In the genomic region with DNA sequence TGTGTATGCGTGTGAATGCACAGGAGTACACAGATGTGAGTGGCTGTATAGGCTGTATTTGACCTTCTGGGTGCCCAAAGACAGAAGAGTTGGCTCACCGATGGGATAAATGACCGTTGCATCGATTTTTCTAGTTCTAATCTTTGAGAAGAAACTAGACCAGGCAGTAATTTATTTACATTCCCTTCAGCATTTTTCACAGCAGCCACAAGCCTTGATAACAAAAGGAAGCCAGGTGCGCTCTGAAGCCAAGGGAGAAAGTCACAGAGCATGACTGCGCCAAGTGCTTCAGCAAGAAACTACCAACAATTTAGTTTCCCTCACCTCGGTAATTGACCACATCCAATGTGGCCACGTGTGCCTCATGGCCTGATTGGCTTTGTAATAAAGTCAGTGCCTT, we compare ENCODE assay signal across 25 cellular contexts. TPM values are rescaled to one million over a fixed set of nuclear protein-coding genes. Genes with fewer than 3 reads are reported as not detected.
"Had no signal": no experiment of that assay in that cellular context is flagged by ENCODE, and none has a peak within 500 bp of the region (broad histone marks: within the 10 kb centered on the region; RNA-seq: fewer than 3 reads in every experiment).

No MANE protein-coding gene starts in this region.

- H3K4me3 ChIP-seq: gastroesophageal sphincter, heart left ventricle, left ventricle myocardium inferior, prostate gland, skin epidermis, suprapubic skin had no signal

- H3K27ac ChIP-seq: gastroesophageal sphincter, heart left ventricle, left ventricle myocardium inferior, prostate gland, skin epidermis, suprapubic skin had no signal

- H3K27me3 ChIP-seq: heart left ventricle, suprapubic skin had no signal

- H3K9me3 ChIP-seq: prostate gland, suprapubic skin had no signal

- H3K36me3 ChIP-seq: gastroesophageal sphincter, heart left ventricle, left ventricle myocardium inferior, prostate gland, suprapubic skin had no signal

- ATAC-seq: activated CD8-positive, alpha-beta T cell treated with anti-CD3 and anti-CD28 coated beads for 36 hours; activated naive CD8-positive, alpha-beta T cell treated with anti-CD3 and anti-CD28 coated beads, Interleukin-2, amount 50 U/mL, for 24 hours; esophagus mucosa; gastroesophageal sphincter; heart left ventricle; right cardiac atrium had no signal

- DNase-seq: activated CD4-positive, alpha-beta T cell treated with anti-CD3 and anti-CD28 coated beads, Interleukin-2, amount 10 ng/mL, durations not matched to agents 24 days and 14 days; activated CD4-positive, CD25-positive, alpha-beta regulatory T cell; activated CD8-positive, alpha-beta T cell treated with anti-CD3 and anti-CD28 coated beads for 36 hours; activated effector memory CD4-positive, alpha-beta T cell treated with Interleukin-2 at 50 U/mL for 16 hours; activated naive CD4-positive, alpha-beta T cell treated with anti-CD3 and anti-CD28 coated beads, Interleukin-2, amount 10 ng/mL, durations not matched to agents 7 days and 5 days; activated naive CD8-positive, alpha-beta T cell treated with anti-CD3 and anti-CD28 coated beads, Interleukin-2, amount 50 U/mL, for 24 hours; activated T-cell treated with anti-CD3 and anti-CD28 coated beads, Interleukin-2, amount 50 U/mL, for 48 hours; aorta; effector CD4-positive, alpha-beta T cell; heart left ventricle; immature natural killer cell; kidney glomerular epithelial cell; left ventricle myocardium inferior; mammary epithelial cell; naive B cell; right cardiac atrium; stimulated activated CD4-positive, alpha-beta T cell treated with anti-CD3 and anti-CD28 coated beads, Interleukin-15, amount 100 ng/mL, for 24 hours; stimulated activated CD4-positive, alpha-beta T cell treated with anti-CD3 and anti-CD28 coated beads, Interleukin-2, amount 100 ng/mL, for 48 hours; T-helper 1 cell; T-helper 9 cell had no signal

- H3K4me1 ChIP-seq: gastroesophageal sphincter, heart left ventricle, left ventricle myocardium inferior, prostate gland, suprapubic skin had no signal

RNA-seq across cellular contexts. Expression of a gene that starts 5.9 kb away (rescaled TPM):
- total RNA-seq: activated CD4-positive, alpha-beta T cell treated with anti-CD3 and anti-CD28 coated beads, Interleukin-2, amount 10 ng/mL, durations not matched to agents 24 days and 14 days; activated CD8-positive, alpha-beta T cell treated with anti-CD3 and anti-CD28 coated beads for 36 hours; aorta; heart left ventricle; mammary epithelial cell had no signal
